In genomic region chr4:184472540-184473264, GRCh38 we compare ENCODE assay signal across 1 cellular context.
TF ChIP-seq lines count a peak whose summit lies in the region.

No MANE protein-coding gene starts in this region.

TF ChIP-seq in HepG2, 621 proteins besides CTCF, POLR2A, EP300 and RAD21 (continued from another document and continues in another):
- TF ChIP-seq ZMAT5 (CRISPR knock-in tag; IDR thresholded peaks at IDR 0.05; ENCODE audit: borderline replicate concordance, low read depth): no peak
- TF ChIP-seq ZNF546 (CRISPR knock-in tag; conservative IDR thresholded peaks at IDR 0.05): no peak; the same call in 1 of the 2 replicates
- no peak for TF ChIP-seq MYNN (CRISPR knock-in tag; IDR thresholded peaks at IDR 0.05; ENCODE audit: low read depth)
- TF ChIP-seq ZZZ3 (CRISPR knock-in tag; IDR thresholded peaks at IDR 0.05; ENCODE audit: borderline replicate concordance): no peak
- 0 out of 2 replicates have a peak, but pooled peaks have one; percentile 63 for TF ChIP-seq ARNT2 (CRISPR knock-in tag; IDR thresholded peaks at IDR 0.05; ENCODE audit: low read depth)
- TF ChIP-seq MIER2 (CRISPR knock-in tag; IDR thresholded peaks at IDR 0.05): no peak
- peak; percentile 55; the same call in 1 of the 2 replicates for TF ChIP-seq ZBTB38 (CRISPR knock-in tag; IDR thresholded peaks at IDR 0.05)
- TF ChIP-seq THYN1 (CRISPR knock-in tag; IDR thresholded peaks at IDR 0.05; ENCODE audit: borderline replicate concordance, low read depth): no peak
- TF ChIP-seq ZNF598 (CRISPR knock-in tag; IDR thresholded peaks at IDR 0.05; ENCODE audit: borderline replicate concordance): no peak; the same call in 1 of the 2 replicates
- TF ChIP-seq RBAK (CRISPR knock-in tag; IDR thresholded peaks at IDR 0.05): no peak
- no peak for TF ChIP-seq POLR2AphosphoS2 (IDR thresholded peaks at IDR 0.05; ENCODE audit: low read depth, low read length)
- TF ChIP-seq ZNF580 (CRISPR knock-in tag; IDR thresholded peaks at IDR 0.05; ENCODE audit: borderline replicate concordance, low read depth): no peak
- TF ChIP-seq, protein P1, sequence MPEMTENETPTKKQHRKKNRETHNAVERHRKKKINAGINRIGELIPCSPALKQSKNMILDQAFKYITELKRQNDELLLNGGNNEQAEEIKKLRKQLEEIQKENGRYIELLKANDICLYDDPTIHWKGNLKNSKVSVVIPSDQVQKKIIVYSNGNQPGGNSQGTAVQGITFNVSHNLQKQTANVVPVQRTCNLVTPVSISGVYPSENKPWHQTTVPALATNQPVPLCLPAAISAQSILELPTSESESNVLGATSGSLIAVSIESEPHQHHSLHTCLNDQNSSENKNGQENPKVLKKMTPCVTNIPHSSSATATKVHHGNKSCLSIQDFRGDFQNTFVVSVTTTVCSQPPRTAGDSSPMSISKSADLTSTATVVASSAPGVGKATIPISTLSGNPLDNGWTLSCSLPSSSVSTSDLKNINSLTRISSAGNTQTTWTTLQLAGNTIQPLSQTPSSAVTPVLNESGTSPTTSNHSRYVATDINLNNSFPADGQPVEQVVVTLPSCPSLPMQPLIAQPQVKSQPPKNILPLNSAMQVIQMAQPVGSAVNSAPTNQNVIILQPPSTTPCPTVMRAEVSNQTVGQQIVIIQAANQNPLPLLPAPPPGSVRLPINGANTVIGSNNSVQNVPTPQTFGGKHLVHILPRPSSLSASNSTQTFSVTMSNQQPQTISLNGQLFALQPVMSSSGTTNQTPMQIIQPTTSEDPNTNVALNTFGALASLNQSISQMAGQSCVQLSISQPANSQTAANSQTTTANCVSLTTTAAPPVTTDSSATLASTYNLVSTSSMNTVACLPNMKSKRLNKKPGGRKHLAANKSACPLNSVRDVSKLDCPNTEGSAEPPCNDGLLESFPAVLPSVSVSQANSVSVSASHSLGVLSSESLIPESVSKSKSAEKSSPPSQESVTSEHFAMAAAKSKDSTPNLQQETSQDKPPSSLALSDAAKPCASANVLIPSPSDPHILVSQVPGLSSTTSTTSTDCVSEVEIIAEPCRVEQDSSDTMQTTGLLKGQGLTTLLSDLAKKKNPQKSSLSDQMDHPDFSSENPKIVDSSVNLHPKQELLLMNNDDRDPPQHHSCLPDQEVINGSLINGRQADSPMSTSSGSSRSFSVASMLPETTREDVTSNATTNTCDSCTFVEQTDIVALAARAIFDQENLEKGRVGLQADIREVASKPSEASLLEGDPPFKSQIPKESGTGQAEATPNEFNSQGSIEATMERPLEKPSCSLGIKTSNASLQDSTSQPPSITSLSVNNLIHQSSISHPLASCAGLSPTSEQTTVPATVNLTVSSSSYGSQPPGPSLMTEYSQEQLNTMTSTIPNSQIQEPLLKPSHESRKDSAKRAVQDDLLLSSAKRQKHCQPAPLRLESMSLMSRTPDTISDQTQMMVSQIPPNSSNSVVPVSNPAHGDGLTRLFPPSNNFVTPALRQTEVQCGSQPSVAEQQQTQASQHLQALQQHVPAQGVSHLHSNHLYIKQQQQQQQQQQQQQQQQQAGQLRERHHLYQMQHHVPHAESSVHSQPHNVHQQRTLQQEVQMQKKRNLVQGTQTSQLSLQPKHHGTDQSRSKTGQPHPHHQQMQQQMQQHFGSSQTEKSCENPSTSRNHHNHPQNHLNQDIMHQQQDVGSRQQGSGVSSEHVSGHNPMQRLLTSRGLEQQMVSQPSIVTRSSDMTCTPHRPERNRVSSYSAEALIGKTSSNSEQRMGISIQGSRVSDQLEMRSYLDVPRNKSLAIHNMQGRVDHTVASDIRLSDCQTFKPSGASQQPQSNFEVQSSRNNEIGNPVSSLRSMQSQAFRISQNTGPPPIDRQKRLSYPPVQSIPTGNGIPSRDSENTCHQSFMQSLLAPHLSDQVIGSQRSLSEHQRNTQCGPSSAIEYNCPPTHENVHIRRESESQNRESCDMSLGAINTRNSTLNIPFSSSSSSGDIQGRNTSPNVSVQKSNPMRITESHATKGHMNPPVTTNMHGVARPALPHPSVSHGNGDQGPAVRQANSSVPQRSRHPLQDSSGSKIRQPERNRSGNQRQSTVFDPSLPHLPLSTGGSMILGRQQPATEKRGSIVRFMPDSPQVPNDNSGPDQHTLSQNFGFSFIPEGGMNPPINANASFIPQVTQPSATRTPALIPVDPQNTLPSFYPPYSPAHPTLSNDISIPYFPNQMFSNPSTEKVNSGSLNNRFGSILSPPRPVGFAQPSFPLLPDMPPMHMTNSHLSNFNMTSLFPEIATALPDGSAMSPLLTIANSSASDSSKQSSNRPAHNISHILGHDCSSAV (CRISPR knock-in tag; IDR thresholded peaks at IDR 0.05; ENCODE audit: borderline replicate concordance): no peak
- TF ChIP-seq SMYD3 (CRISPR knock-in tag; IDR thresholded peaks at IDR 0.05): no peak
- no peak for TF ChIP-seq TCF7 (IDR thresholded peaks at IDR 0.05; ENCODE audit: low read depth)
- TF ChIP-seq MXD4 (CRISPR knock-in tag; IDR thresholded peaks at IDR 0.05): peak; percentile 35; the same call in 1 of the 2 replicates
- no peak for TF ChIP-seq ARID2 (CRISPR knock-in tag; IDR thresholded peaks at IDR 0.05; ENCODE audit: borderline replicate concordance)
- no peak for TF ChIP-seq ZNF512 (CRISPR knock-in tag; IDR thresholded peaks at IDR 0.05)
- 0 out of 2 replicates have a peak, but pooled peaks have one; percentile 21 for TF ChIP-seq HOXD1 (CRISPR knock-in tag; IDR thresholded peaks at IDR 0.05)
- peak; percentile 54; the same call in 1 of the 2 replicates for TF ChIP-seq KDM5B (CRISPR knock-in tag; IDR thresholded peaks at IDR 0.05; ENCODE audit: borderline replicate concordance)
- TF ChIP-seq ZIK1 (CRISPR knock-in tag; IDR thresholded peaks at IDR 0.05; ENCODE audit: borderline replicate concordance, low read depth): no peak
- no peak for TF ChIP-seq ZBTB21 (CRISPR knock-in tag; IDR thresholded peaks at IDR 0.05)
- TF ChIP-seq POLR2G (IDR thresholded peaks at IDR 0.05; ENCODE audit: low read depth, low read length): peak; percentile 55; the same call in 1 of the 2 replicates
- TF ChIP-seq XRCC5 (optimal IDR thresholded peaks at IDR 0.05; ENCODE audit: low read length): peak; percentile 18
- TF ChIP-seq, protein P2, sequence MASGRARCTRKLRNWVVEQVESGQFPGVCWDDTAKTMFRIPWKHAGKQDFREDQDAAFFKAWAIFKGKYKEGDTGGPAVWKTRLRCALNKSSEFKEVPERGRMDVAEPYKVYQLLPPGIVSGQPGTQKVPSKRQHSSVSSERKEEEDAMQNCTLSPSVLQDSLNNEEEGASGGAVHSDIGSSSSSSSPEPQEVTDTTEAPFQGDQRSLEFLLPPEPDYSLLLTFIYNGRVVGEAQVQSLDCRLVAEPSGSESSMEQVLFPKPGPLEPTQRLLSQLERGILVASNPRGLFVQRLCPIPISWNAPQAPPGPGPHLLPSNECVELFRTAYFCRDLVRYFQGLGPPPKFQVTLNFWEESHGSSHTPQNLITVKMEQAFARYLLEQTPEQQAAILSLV (CRISPR knock-in tag; IDR thresholded peaks at IDR 0.05; ENCODE audit: borderline replicate concordance): peak; percentile 57
- peak; percentile 48; the same call in 1 of the 2 replicates for TF ChIP-seq POLR2AphosphoS5 (IDR thresholded peaks at IDR 0.05; ENCODE audit: low read depth, low read length)
- peak; percentile 86 for TF ChIP-seq SAP130 (CRISPR knock-in tag; IDR thresholded peaks at IDR 0.05; ENCODE audit: low read depth)
- no peak for TF ChIP-seq ZNF569 (CRISPR knock-in tag; IDR thresholded peaks at IDR 0.05; ENCODE audit: borderline replicate concordance)
- TF ChIP-seq CCDC6 (CRISPR knock-in tag; IDR thresholded peaks at IDR 0.05): no peak; the same call in 1 of the 2 replicates
- no peak for TF ChIP-seq SMARCE1 (IDR thresholded peaks at IDR 0.05; ENCODE audit: borderline replicate concordance)
- no peak for TF ChIP-seq ZSCAN30 (CRISPR knock-in tag; IDR thresholded peaks at IDR 0.05)
- TF ChIP-seq, protein P3, sequence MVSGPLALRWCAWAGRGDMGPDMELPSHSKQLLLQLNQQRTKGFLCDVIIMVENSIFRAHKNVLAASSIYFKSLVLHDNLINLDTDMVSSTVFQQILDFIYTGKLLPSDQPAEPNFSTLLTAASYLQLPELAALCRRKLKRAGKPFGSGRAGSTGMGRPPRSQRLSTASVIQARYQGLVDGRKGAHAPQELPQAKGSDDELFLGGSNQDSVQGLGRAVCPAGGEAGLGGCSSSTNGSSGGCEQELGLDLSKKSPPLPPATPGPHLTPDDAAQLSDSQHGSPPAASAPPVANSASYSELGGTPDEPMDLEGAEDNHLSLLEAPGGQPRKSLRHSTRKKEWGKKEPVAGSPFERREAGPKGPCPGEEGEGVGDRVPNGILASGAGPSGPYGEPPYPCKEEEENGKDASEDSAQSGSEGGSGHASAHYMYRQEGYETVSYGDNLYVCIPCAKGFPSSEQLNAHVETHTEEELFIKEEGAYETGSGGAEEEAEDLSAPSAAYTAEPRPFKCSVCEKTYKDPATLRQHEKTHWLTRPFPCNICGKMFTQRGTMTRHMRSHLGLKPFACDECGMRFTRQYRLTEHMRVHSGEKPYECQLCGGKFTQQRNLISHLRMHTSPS (CRISPR knock-in tag; IDR thresholded peaks at IDR 0.05; ENCODE audit: low read depth): peak; percentile 84
- no peak for TF ChIP-seq ZNF367 (CRISPR knock-in tag; IDR thresholded peaks at IDR 0.05; ENCODE audit: borderline replicate concordance)
- TF ChIP-seq ZNF543 (CRISPR knock-in tag; IDR thresholded peaks at IDR 0.05): no peak
- TF ChIP-seq ZNF296 (CRISPR knock-in tag; conservative IDR thresholded peaks at IDR 0.05): no peak
- TF ChIP-seq ATM (IDR thresholded peaks at IDR 0.05; ENCODE audit: borderline replicate concordance): no peak
- no peak for TF ChIP-seq ZNF841 (CRISPR knock-in tag; IDR thresholded peaks at IDR 0.05; ENCODE audit: borderline replicate concordance)
- TF ChIP-seq ZMYM3 (CRISPR knock-in tag; IDR thresholded peaks at IDR 0.05): no peak
- TF ChIP-seq KDM5A (IDR thresholded peaks at IDR 0.05; ENCODE audit: borderline replicate concordance, low read length): no peak; the same call in 1 of the 2 replicates
- TF ChIP-seq ZNF674 (CRISPR knock-in tag; IDR thresholded peaks at IDR 0.05; ENCODE audit: low read depth): no peak
- TF ChIP-seq, protein P4, sequence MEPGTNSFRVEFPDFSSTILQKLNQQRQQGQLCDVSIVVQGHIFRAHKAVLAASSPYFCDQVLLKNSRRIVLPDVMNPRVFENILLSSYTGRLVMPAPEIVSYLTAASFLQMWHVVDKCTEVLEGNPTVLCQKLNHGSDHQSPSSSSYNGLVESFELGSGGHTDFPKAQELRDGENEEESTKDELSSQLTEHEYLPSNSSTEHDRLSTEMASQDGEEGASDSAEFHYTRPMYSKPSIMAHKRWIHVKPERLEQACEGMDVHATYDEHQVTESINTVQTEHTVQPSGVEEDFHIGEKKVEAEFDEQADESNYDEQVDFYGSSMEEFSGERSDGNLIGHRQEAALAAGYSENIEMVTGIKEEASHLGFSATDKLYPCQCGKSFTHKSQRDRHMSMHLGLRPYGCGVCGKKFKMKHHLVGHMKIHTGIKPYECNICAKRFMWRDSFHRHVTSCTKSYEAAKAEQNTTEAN (CRISPR knock-in tag; conservative IDR thresholded peaks at IDR 0.05): no peak; the same call in 1 of the 2 replicates
- TF ChIP-seq ARNT (IDR thresholded peaks at IDR 0.05): no peak
- TF ChIP-seq, protein P5, sequence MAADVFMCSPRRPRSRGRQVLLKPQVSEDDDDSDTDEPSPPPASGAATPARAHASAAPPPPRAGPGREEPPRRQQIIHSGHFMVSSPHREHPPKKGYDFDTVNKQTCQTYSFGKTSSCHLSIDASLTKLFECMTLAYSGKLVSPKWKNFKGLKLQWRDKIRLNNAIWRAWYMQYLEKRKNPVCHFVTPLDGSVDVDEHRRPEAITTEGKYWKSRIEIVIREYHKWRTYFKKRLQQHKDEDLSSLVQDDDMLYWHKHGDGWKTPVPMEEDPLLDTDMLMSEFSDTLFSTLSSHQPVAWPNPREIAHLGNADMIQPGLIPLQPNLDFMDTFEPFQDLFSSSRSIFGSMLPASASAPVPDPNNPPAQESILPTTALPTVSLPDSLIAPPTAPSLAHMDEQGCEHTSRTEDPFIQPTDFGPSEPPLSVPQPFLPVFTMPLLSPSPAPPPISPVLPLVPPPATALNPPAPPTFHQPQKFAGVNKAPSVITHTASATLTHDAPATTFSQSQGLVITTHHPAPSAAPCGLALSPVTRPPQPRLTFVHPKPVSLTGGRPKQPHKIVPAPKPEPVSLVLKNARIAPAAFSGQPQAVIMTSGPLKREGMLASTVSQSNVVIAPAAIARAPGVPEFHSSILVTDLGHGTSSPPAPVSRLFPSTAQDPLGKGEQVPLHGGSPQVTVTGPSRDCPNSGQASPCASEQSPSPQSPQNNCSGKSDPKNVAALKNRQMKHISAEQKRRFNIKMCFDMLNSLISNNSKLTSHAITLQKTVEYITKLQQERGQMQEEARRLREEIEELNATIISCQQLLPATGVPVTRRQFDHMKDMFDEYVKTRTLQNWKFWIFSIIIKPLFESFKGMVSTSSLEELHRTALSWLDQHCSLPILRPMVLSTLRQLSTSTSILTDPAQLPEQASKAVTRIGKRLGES (CRISPR knock-in tag; IDR thresholded peaks at IDR 0.05; ENCODE audit: borderline replicate concordance): no peak
- peak; percentile 34; the same call in 1 of the 2 replicates for TF ChIP-seq ZSCAN31 (CRISPR knock-in tag; IDR thresholded peaks at IDR 0.05; ENCODE audit: low read depth)
- TF ChIP-seq YEATS4 (CRISPR knock-in tag; IDR thresholded peaks at IDR 0.05; ENCODE audit: borderline replicate concordance): peak; percentile 83; the same call in 1 of the 2 replicates
- 0 out of 2 replicates have a peak, but pooled peaks have one; percentile 18 for TF ChIP-seq KDM4B (CRISPR knock-in tag; IDR thresholded peaks at IDR 0.05)
